ENCODE assay signal across 17 cellular contexts in the genomic region with DNA sequence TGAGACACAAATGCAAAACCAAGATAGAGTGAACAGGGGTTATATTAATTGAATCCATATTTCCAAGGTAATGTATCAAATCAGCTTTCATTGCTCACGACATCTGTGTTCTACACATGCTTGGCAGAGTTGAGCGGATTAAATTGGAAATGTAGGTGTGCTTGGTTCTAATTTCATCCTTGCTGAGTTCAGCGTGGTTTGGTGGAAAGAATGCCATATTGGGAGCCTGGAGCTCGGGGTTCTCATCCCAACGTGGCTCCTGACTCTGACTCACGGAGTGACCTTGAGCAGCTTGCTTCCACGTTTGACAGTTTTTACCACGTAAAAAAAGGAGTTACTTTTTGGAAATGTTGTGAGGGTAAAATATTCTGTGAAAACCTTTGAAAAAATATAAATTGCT.
A peak's percentile ranks its signal among the peaks of the same experiment; 100 is the strongest.
DNase-seq lines count a peak whose midpoint lies in the region; ATAC-seq and TF ChIP-seq lines count a peak whose summit lies in the region.
"Had no signal": no experiment of that assay in that cellular context is flagged by ENCODE, and none has a peak within 500 bp of the region (broad histone marks: within the 10 kb centered on the region; RNA-seq: fewer than 3 reads in every experiment).

No MANE protein-coding gene starts in this region.

- no peaks in the 10 kb centered on the region for H3K27me3 Mint-ChIP-seq in nephron progenitor cell (ENCODE audit: low read depth, poor library complexity)
- H3K27me3 Mint-ChIP-seq: B cell; CD4-positive, CD25-positive, alpha-beta regulatory T cell had no signal

- H3K4me1 ChIP-seq in left ventricle myocardium inferior, result peaks cover 58% of the 10 kb centered on the region
- peaks cover 4 to 52% (median 14%) of the 10 kb centered on the region in 9 donors for H3K4me1 ChIP-seq in heart right ventricle
- H3K4me1 ChIP-seq in adrenal gland (replicated peaks in 1 of 2), result no peaks in the 10 kb centered on the region
- H3K4me1 ChIP-seq: BLaER1, HAP-1 had no signal

- H3K4me3 ChIP-seq in left ventricle myocardium inferior (no peak overlapping the region), heart right ventricle (no peak overlapping the region), adrenal gland (no peak overlapping the region)
- H3K4me3 ChIP-seq: BLaER1, HAP-1 had no signal

- no peak for TF ChIP-seq POLR2A in adrenal gland (IDR thresholded peaks at IDR 0.05)

- intact Hi-C loops in left ventricle myocardium inferior (cut with micrococcal nuclease) (no loop called here), heart right ventricle (cut with DNase I) (no loop called here), adrenal gland (cut with DNase I) (no loop called here)

- no peaks in the 10 kb centered on the region for H3K9me3 Mint-ChIP-seq in nephron progenitor cell
- H3K9me3 Mint-ChIP-seq: CD4-positive, CD25-positive, alpha-beta regulatory T cell; CD8-positive, alpha-beta T cell; HFFc6 had no signal

- H3K27ac ChIP-seq in left ventricle myocardium inferior (replicated peaks) (peak overlapping the region; percentile 13), heart right ventricle (peak overlapping the region in 1 of 10 donors; percentile 25), adrenal gland (no peak overlapping the region)
- H3K27ac ChIP-seq: BLaER1, C4-2B had no signal

- TF ChIP-seq CTCF in left ventricle myocardium inferior (IDR thresholded peaks at IDR 0.05; ENCODE audit: borderline replicate concordance), result no peak
- TF ChIP-seq CTCF in heart right ventricle (IDR thresholded peaks at IDR 0.05), result no peak
- TF ChIP-seq CTCF in adrenal gland (IDR thresholded peaks at IDR 0.05), result no peak
- TF ChIP-seq CTCF in nephron progenitor cell (IDR thresholded peaks at IDR 0.05), result no peak

- peaks cover 65% of the 10 kb centered on the region for H3K36me3 Mint-ChIP-seq in nephron progenitor cell (ENCODE audit: low read depth)

- no peak overlapping the region for H3K4me3 Mint-ChIP-seq in nephron progenitor cell
- H3K4me3 Mint-ChIP-seq: B cell; CD4-positive, CD25-positive, alpha-beta regulatory T cell; CD8-positive, alpha-beta T cell; HFFc6 had no signal

- H3K27me3 ChIP-seq in left ventricle myocardium inferior (ENCODE audit: low read depth), result no peaks in the 10 kb centered on the region
- H3K27me3 ChIP-seq in heart right ventricle, result no peaks in the 10 kb centered on the region
- H3K27me3 ChIP-seq in adrenal gland, result no peaks in the 10 kb centered on the region
- H3K27me3 ChIP-seq: BLaER1 had no signal

- no peaks in the 10 kb centered on the region for H3K9me3 ChIP-seq in left ventricle myocardium inferior (replicated peaks)
- no peaks in the 10 kb centered on the region for H3K9me3 ChIP-seq in heart right ventricle
- no peaks in the 10 kb centered on the region for H3K9me3 ChIP-seq in adrenal gland (replicated peaks in 1 of 3)
- H3K9me3 ChIP-seq: BLaER1, HAP-1 had no signal

- DNase-seq in left ventricle myocardium inferior, result no peak
- no peak for DNase-seq in heart right ventricle
- DNase-seq in adrenal gland, result peak in 4 of 7 donors; percentile 37 to 70 (median 57)
- DNase-seq in nephron progenitor cell, result no peak
- DNase-seq: CD4-positive, CD25-positive, alpha-beta regulatory T cell; CD8-positive, alpha-beta T cell; DMS 273 treated with DMSO at 0.1 percent for 48 hours; DMS79; GF-D8; GOT3; HFFc6 had no signal

- ATAC-seq in heart right ventricle (no peak), HG03108 (IDR thresholded peaks at IDR 0.05; ENCODE audit: unreplicated experiment) (no peak), GM18867 (IDR thresholded peaks at IDR 0.05; ENCODE audit: unreplicated experiment) (no peak)
- ATAC-seq: CD8-positive, alpha-beta T cell had no signal

- no peaks in the 10 kb centered on the region for H3K4me1 Mint-ChIP-seq in nephron progenitor cell
- H3K4me1 Mint-ChIP-seq: B cell had no signal

- H3K36me3 ChIP-seq in left ventricle myocardium inferior (peaks cover 53% of the 10 kb centered on the region), heart right ventricle (peaks cover 0 to 98% (median 16%) of the 10 kb centered on the region in 9 donors), adrenal gland (replicated peaks in 1 of 2) (peaks cover 0 to 31% of the 10 kb centered on the region in 2 donors)

- WGBS in heart right ventricle, 2 donors, result 78 to 82% methylated on average over 8 of the region's 8 CpGs
- WGBS in adrenal gland, 4 donors, result 61 to 71% (median 64%) methylated on average over 8 of the region's 8 CpGs

- H3K27ac Mint-ChIP-seq in nephron progenitor cell, result peak overlapping the region; percentile 26
- H3K27ac Mint-ChIP-seq: B cell; CD8-positive, alpha-beta T cell; HFFc6 had no signal

Comparison
In these comparisons a context has a peak if more than half of its experiments do, and no peak if none do; other contexts are left out.
1. DNase-seq: peak in adrenal gland (4 of 7); none in left ventricle myocardium inferior (single experiment), heart right ventricle (0 of 2) and nephron progenitor cell (single experiment).